8 cellular contexts compared by ENCODE assay signal in the genomic region with DNA sequence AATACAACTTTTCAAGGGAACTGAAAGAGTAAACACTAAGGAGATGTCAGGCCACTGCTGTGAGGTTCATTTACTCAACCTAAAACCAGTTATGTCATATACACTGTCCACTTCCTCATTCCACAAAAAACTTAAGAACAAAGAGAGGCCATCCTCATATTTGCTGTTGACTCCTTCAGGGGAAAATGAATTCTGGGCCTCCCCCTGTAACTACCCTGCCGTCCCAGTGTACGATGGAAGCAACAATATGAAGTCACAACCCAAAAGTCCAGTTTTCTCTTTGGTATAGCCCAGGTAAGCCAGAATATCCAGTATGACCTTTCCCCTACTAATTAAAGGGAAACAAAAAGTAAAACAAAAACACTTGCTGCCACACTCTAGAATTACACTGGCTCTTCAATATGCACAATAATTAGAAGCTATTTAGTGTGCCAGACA. TPM values are rescaled to one million over a fixed set of nuclear protein-coding genes. Genes with fewer than 3 reads are reported as not detected.
DNase-seq lines count a peak whose midpoint lies in the region; ATAC-seq and TF ChIP-seq lines count a peak whose summit lies in the region.

No MANE protein-coding gene starts in this region.

- H3K4me3 ChIP-seq in CD8-positive, alpha-beta T cell (ENCODE audit: low read depth, low read length), result no peak overlapping the region

- intact Hi-C loops in CD8-positive, alpha-beta T cell (cut with DNase I, micrococcal nuclease), result no loop called here

- H3K9me3 ChIP-seq in CD8-positive, alpha-beta T cell (ENCODE audit: low read length), result no peaks in the 10 kb centered on the region

- DNase-seq in activated naive CD4-positive, alpha-beta T cell treated with anti-CD3 and anti-CD28 coated beads, Interleukin-2, amount 50 U/mL, for 72 hours (ENCODE audit: low spot score in 2 of 2), result no peak
- peak; percentile 29 for DNase-seq in UCSD-AML1 (lab: John Stamatoyannopoulos, UW; ENCODE audit: unreplicated experiment)
- DNase-seq in kidney glomerular epithelial cell (lab: John Stamatoyannopoulos, UW), result peak; percentile 8
- DNase-seq in NCI-H2171 treated with DMSO at 0.1 percent for 48 hours (lab: John Stamatoyannopoulos, UW), result no peak
- DNase-seq in CD8-positive, alpha-beta T cell, result no peak
- no peak for DNase-seq in midbrain (lab: John Stamatoyannopoulos, UW)

- peaks cover 20% of the 10 kb centered on the region for H3K36me3 Mint-ChIP-seq in activated naive CD4-positive, alpha-beta T cell treated with anti-CD3 and anti-CD28 coated beads, Interleukin-2, amount 50 U/mL, for 24 hours
- peaks cover 14 to 37% of the 10 kb centered on the region in 2 donors for H3K36me3 Mint-ChIP-seq in activated naive CD4-positive, alpha-beta T cell treated with anti-CD3 and anti-CD28 coated beads, Interleukin-2, amount 50 U/mL, for 72 hours
- peaks cover 47% of the 10 kb centered on the region for H3K36me3 Mint-ChIP-seq in CD8-positive, alpha-beta T cell

- no peak for ATAC-seq in activated naive CD4-positive, alpha-beta T cell treated with anti-CD3 and anti-CD28 coated beads, Interleukin-2, amount 50 U/mL, for 72 hours
- peak; percentile 90 for ATAC-seq in HG03066 (IDR thresholded peaks at IDR 0.05; ENCODE audit: low read depth, unreplicated experiment)
- ATAC-seq in CD8-positive, alpha-beta T cell, result no peak

- H3K4me3 Mint-ChIP-seq in activated naive CD4-positive, alpha-beta T cell treated with anti-CD3 and anti-CD28 coated beads, Interleukin-2, amount 50 U/mL, for 24 hours, result no peak overlapping the region
- H3K4me3 Mint-ChIP-seq in CD8-positive, alpha-beta T cell, result no peak overlapping the region

- no peaks in the 10 kb centered on the region for H3K9me3 Mint-ChIP-seq in activated naive CD4-positive, alpha-beta T cell treated with anti-CD3 and anti-CD28 coated beads, Interleukin-2, amount 50 U/mL, for 24 hours
- H3K9me3 Mint-ChIP-seq in activated naive CD4-positive, alpha-beta T cell treated with anti-CD3 and anti-CD28 coated beads, Interleukin-2, amount 50 U/mL, for 72 hours, result no peaks in the 10 kb centered on the region
- H3K9me3 Mint-ChIP-seq in CD8-positive, alpha-beta T cell, result no peaks in the 10 kb centered on the region

- no peaks in the 10 kb centered on the region for H3K27me3 Mint-ChIP-seq in activated naive CD4-positive, alpha-beta T cell treated with anti-CD3 and anti-CD28 coated beads, Interleukin-2, amount 50 U/mL, for 24 hours
- H3K27me3 Mint-ChIP-seq in CD8-positive, alpha-beta T cell (ENCODE audit: low read depth), result no peaks in the 10 kb centered on the region

- H3K36me3 ChIP-seq in CD8-positive, alpha-beta T cell (ENCODE audit: insufficient read depth, low read length), result no peaks in the 10 kb centered on the region

- CTCF ChIA-PET in CD8-positive, alpha-beta T cell (lab: Charles Lee), result no interaction called here

- peak overlapping the region; percentile 11 for H3K27ac Mint-ChIP-seq in activated naive CD4-positive, alpha-beta T cell treated with anti-CD3 and anti-CD28 coated beads, Interleukin-2, amount 50 U/mL, for 24 hours
- H3K27ac Mint-ChIP-seq in activated naive CD4-positive, alpha-beta T cell treated with anti-CD3 and anti-CD28 coated beads, Interleukin-2, amount 50 U/mL, for 72 hours, result peak overlapping the region in 1 of 2 donors; percentile 50
- H3K27ac Mint-ChIP-seq in CD8-positive, alpha-beta T cell, result no peak overlapping the region

- H3K4me1 ChIP-seq in CD8-positive, alpha-beta T cell (ENCODE audit: insufficient read depth, low read length), result no peaks in the 10 kb centered on the region

- no peak overlapping the region for H3K27ac ChIP-seq in CD8-positive, alpha-beta T cell (ENCODE audit: low read depth, low read length)

- H3K27me3 ChIP-seq in CD8-positive, alpha-beta T cell (ENCODE audit: insufficient read depth, low read length), result no peaks in the 10 kb centered on the region

- H3K4me1 Mint-ChIP-seq in activated naive CD4-positive, alpha-beta T cell treated with anti-CD3 and anti-CD28 coated beads, Interleukin-2, amount 50 U/mL, for 24 hours, result peaks cover 6% of the 10 kb centered on the region
- peaks cover 13% of the 10 kb centered on the region for H3K4me1 Mint-ChIP-seq in CD8-positive, alpha-beta T cell (ENCODE audit: low read depth)

- no peak for TF ChIP-seq CTCF in CD8-positive, alpha-beta T cell (IDR thresholded peaks at IDR 0.05)

- POLR2A ChIA-PET in CD8-positive, alpha-beta T cell (lab: Charles Lee), result no interaction called here

RNA-seq across cellular contexts. Expression of a gene that starts 16.2 kb away (rescaled TPM):
- total RNA-seq in activated naive CD4-positive, alpha-beta T cell treated with anti-CD3 and anti-CD28 coated beads, Interleukin-2, amount 50 U/mL, for 72 hours, result 10 to 100 TPM; 41.0 to 57.7 TPM
- total RNA-seq in CD8-positive, alpha-beta T cell, result 1 to 10 TPM; 3.9 to 5.1 TPM

Comparison
In these comparisons a context has a peak if more than half of its experiments do, and no peak if none do; other contexts are left out.
1. DNase-seq: peak in UCSD-AML1 (single experiment) and kidney glomerular epithelial cell (single experiment); none in activated naive CD4-positive, alpha-beta T cell treated with anti-CD3 and anti-CD28 coated beads, Interleukin-2, amount 50 U/mL, for 72 hours (0 of 2), NCI-H2171 treated with DMSO at 0.1 percent for 48 hours (single experiment), CD8-positive, alpha-beta T cell (0 of 7) and midbrain (single experiment).
2. RNA of a gene that starts 16.2 kb away (total RNA-seq): 41.0 to 57.7 TPM in activated naive CD4-positive, alpha-beta T cell treated with anti-CD3 and anti-CD28 coated beads, Interleukin-2, amount 50 U/mL, for 72 hours; 3.9 to 5.1 TPM in CD8-positive, alpha-beta T cell; every median in the first group is over 4 times any median in the second.